In genomic region chr11:18203723-18204122, GRCh38 we compare ENCODE assay signal across 8 cellular contexts. TPM values are rescaled to one million over a fixed set of nuclear protein-coding genes. Genes with fewer than 3 reads are reported as not detected.
DNase-seq lines count a peak whose midpoint lies in the region; ATAC-seq and TF ChIP-seq lines count a peak whose summit lies in the region.

No MANE protein-coding gene starts in this region.

- H3K9me3 ChIP-seq in HUES64 (ENCODE audit: insufficient read depth, low read depth, low read length) = no peaks in the 10 kb centered on the region

- TF ChIP-seq CTCF in GM06990 (IDR thresholded peaks at IDR 0.05; ENCODE audit: insufficient read depth, low read length, poor library complexity, severe bottlenecking) (peak; percentile 67), WI38 (IDR thresholded peaks at IDR 0.05; ENCODE audit: low read depth, low read length) (peak; percentile 33; the same call in 1 of the 2 replicates)

- H3K9ac ChIP-seq in HUES64 (ENCODE audit: low read depth, low read length) = no peak overlapping the region

- H3K36me3 ChIP-seq in GM06990 (ENCODE audit: control insufficient read depth, insufficient read depth, low read length) (no peaks in the 10 kb centered on the region), HUES64 (ENCODE audit: insufficient read depth, low read length) (no peaks in the 10 kb centered on the region)

- H3K27me3 ChIP-seq in GM06990 (replicated peaks; ENCODE audit: control insufficient read depth, insufficient read depth, low read length) (no peaks in the 10 kb centered on the region), HUES64 (ENCODE audit: insufficient read depth, low read length) (no peaks in the 10 kb centered on the region)

- no peak overlapping the region for H3K27ac ChIP-seq in HUES64 (ENCODE audit: low read depth, low read length)

- DNase-seq in GM06990 (ENCODE audit: extremely low read depth, insufficient read length) (no peak), left kidney (ENCODE audit: low read depth, low spot score) (peak; percentile 46), midbrain (lab: John Stamatoyannopoulos, UW) (no peak)
- no peak for DNase-seq in activated CD4-positive, CD25-positive, alpha-beta regulatory T cell treated with anti-CD3 and anti-CD28 coated beads, Interleukin-2, amount 50 U/mL, for 72 hours

- WGBS in HUES64 = 9% methylated on average over 6 of the region's 6 CpGs

- ATAC-seq in HG03196 (IDR thresholded peaks at IDR 0.05; ENCODE audit: unreplicated experiment) = no peak
- ATAC-seq in GM21619 (IDR thresholded peaks at IDR 0.05; ENCODE audit: unreplicated experiment) = no peak

- H3K4me3 ChIP-seq in GM06990 (replicated peaks; ENCODE audit: low read depth, low read length) (no peak overlapping the region), HUES64 (ENCODE audit: low read length) (peak overlapping the region; percentile 35), WI38 (ENCODE audit: low read depth, low read length) (no peak overlapping the region)

- 0 out of 2 replicates have a peak, but pooled peaks cover 4% of the 10 kb centered on the region for H3K4me1 ChIP-seq in HUES64 (ENCODE audit: insufficient read depth, low read length)

RNA-seq across cellular contexts. Expression of gene MRGPRX4, which starts 31.1 kb away (rescaled TPM):
- polyA plus RNA-seq in HUES64 (2013, experiment 1 of 2) = not detected
- not detected for polyA plus RNA-seq in HUES64 (2013, experiment 2 of 2)

RNA-seq across cellular contexts. Expression of gene SAA4, which starts 32.9 kb away (rescaled TPM):
- polyA plus RNA-seq in HUES64 (2013, experiment 1 of 2) = not detected
- not detected for polyA plus RNA-seq in HUES64 (2013, experiment 2 of 2)

RNA-seq across cellular contexts. Expression of gene SAA2, which starts 44.7 kb away (rescaled TPM):
- not detected for polyA plus RNA-seq in HUES64 (2013, experiment 1 of 2)
- not detected for polyA plus RNA-seq in HUES64 (2013, experiment 2 of 2)
